Comparison of ENCODE assay signal across 17 cellular contexts in the genomic region with DNA sequence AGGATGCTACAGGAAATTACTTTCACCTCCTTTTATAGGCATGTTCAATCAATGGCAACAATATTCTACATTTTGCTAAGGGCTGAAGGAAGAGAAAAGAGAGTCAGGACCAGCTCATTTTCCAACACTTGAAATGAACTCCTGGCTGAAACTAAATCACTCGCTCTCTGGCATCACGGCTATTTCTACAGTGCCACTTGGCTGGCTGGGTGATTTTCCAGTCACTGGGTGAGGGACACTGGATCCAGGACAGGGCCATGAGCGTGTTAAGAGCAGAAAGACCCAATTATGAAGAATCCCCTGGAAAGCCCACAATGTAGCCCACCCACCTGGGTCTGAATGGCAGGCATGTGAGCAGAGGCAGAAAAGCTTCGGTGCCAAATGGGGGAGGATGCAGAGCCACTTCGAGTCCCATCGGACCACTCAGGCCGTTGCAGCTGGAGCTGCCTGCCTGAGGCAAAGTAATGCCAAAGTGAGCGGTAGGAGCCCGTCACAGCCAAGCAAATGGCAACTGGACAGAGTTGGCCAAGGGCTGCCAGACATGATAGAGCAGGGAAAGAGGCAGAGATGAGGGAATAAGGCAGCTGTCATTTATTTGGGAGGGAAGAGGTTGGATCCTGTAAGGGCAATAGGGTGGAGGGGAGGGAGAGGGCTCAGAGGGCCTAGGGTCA.
"Had no signal": no experiment of that assay in that cellular context is flagged by ENCODE, and none has a peak within 500 bp of the region (broad histone marks: within the 10 kb centered on the region; RNA-seq: fewer than 3 reads in every experiment).

No MANE protein-coding gene starts in this region.

- H3K9me2 ChIP-seq: SK-N-SH had no signal

- H3K4me3 Mint-ChIP-seq: activated CD4-positive, alpha-beta memory T cell treated with anti-CD3 and anti-CD28 coated beads for 36 hours; activated naive CD8-positive, alpha-beta T cell treated with anti-CD3 and anti-CD28 coated beads, Interleukin-2, amount 50 U/mL, for 24 hours; effector memory CD8-positive, alpha-beta T cell; nephron; stimulated activated naive B cell treated with anti-CD40 and anti-IgM and Interleukin-4, amounts not matched to agents 10 μg/mL and 1 μg/mL and 100 μg/mL, for 72 hours had no signal

- H3K9ac ChIP-seq: SK-N-SH had no signal

- H3K27me3 ChIP-seq: cardiac muscle cell, ovary, transverse colon had no signal

- DNase-seq: activated CD4-positive, alpha-beta memory T cell treated with anti-CD3 and anti-CD28 coated beads for 36 hours; activated gamma-delta T cell; activated naive CD8-positive, alpha-beta T cell treated with anti-CD3 and anti-CD28 coated beads, Interleukin-2, amount 50 U/mL, for 24 hours; activated T-cell treated with anti-CD3 and anti-CD28 coated beads, Interleukin-2, amount 50 U/mL, for 48 hours; effector memory CD8-positive, alpha-beta T cell; left colon; mammary epithelial cell; ovary; right cardiac atrium; SK-N-SH; stimulated activated naive B cell treated with anti-CD40 and anti-IgM and Interleukin-4, amounts not matched to agents 10 μg/mL and 1 μg/mL and 100 μg/mL, for 72 hours; T-helper 1 cell; transverse colon had no signal

- H3K27me3 Mint-ChIP-seq: activated CD4-positive, alpha-beta memory T cell treated with anti-CD3 and anti-CD28 coated beads for 36 hours; activated naive CD8-positive, alpha-beta T cell treated with anti-CD3 and anti-CD28 coated beads, Interleukin-2, amount 50 U/mL, for 24 hours; effector memory CD8-positive, alpha-beta T cell; stimulated activated naive B cell treated with anti-CD40 and anti-IgM and Interleukin-4, amounts not matched to agents 10 μg/mL and 1 μg/mL and 100 μg/mL, for 72 hours had no signal

- H3K36me3 ChIP-seq: cardiac muscle cell, ovary, transverse colon had no signal

- H3K4me3 ChIP-seq: cardiac muscle cell, ovary, smooth muscle cell, transverse colon had no signal

- H3K9me3 ChIP-seq: ovary, SK-N-SH had no signal

- H3K4me2 ChIP-seq: SK-N-SH, smooth muscle cell had no signal

- H3K4me1 Mint-ChIP-seq: activated naive CD8-positive, alpha-beta T cell treated with anti-CD3 and anti-CD28 coated beads, Interleukin-2, amount 50 U/mL, for 24 hours had no signal

- H3K4me1 ChIP-seq: transverse colon had no signal

- H3K27ac ChIP-seq: cardiac muscle cell, ovary, transverse colon, VCaP had no signal

- H3K27ac Mint-ChIP-seq: activated CD4-positive, alpha-beta memory T cell treated with anti-CD3 and anti-CD28 coated beads for 36 hours; activated naive CD8-positive, alpha-beta T cell treated with anti-CD3 and anti-CD28 coated beads, Interleukin-2, amount 50 U/mL, for 24 hours; effector memory CD8-positive, alpha-beta T cell; nephron; stimulated activated naive B cell treated with anti-CD40 and anti-IgM and Interleukin-4, amounts not matched to agents 10 μg/mL and 1 μg/mL and 100 μg/mL, for 72 hours had no signal

- ATAC-seq: activated naive CD8-positive, alpha-beta T cell treated with anti-CD3 and anti-CD28 coated beads, Interleukin-2, amount 50 U/mL, for 24 hours; effector memory CD8-positive, alpha-beta T cell; left colon; stimulated activated naive B cell treated with anti-CD40 and anti-IgM and Interleukin-4, amounts not matched to agents 10 μg/mL and 1 μg/mL and 100 μg/mL, for 72 hours had no signal
